Comparison of ENCODE assay signal across 11 cellular contexts in genomic region chr13:82758056-82758455, GRCh38.
DNase-seq lines count a peak whose midpoint lies in the region; ATAC-seq and TF ChIP-seq lines count a peak whose summit lies in the region.
"Had no signal": no experiment of that assay in that cellular context is flagged by ENCODE, and none has a peak within 500 bp of the region (broad histone marks: within the 10 kb centered on the region; RNA-seq: fewer than 3 reads in every experiment).

No MANE protein-coding gene starts in this region.

- no peak overlapping the region for H2BK20ac ChIP-seq in H9 (ENCODE audit: low read depth, low read length, poor library complexity, severe bottlenecking)

- peaks cover 0 to 9% of the 10 kb centered on the region in 2 experiments; a peak in 3 of 4 replicates for H3K4me1 Mint-ChIP-seq in H9
- H3K4me1 Mint-ChIP-seq in activated naive CD8-positive, alpha-beta T cell treated with anti-CD3 and anti-CD28 coated beads, Interleukin-2, amount 50 U/mL, for 24 hours, result no peaks in the 10 kb centered on the region

- H4K8ac ChIP-seq in H9 (replicated peaks; ENCODE audit: insufficient read length, low read depth, low read length), result no peak overlapping the region

- H3K56ac ChIP-seq in H9 (ENCODE audit: insufficient read length, low read depth, low read length), result no peak overlapping the region

- H2BK12ac ChIP-seq in H9 (ENCODE audit: insufficient read length, low read depth, low read length), result no peak overlapping the region

- WGBS in H9 (ENCODE audit: extremely low coverage, insufficient read length, low lambda C conversion rate), result no CpG with 5 or more reads among the region's 1 CpG

- no peak overlapping the region for H3K14ac ChIP-seq in H9 (ENCODE audit: insufficient read depth, low read length)

- peaks cover 0 to 2% of the 10 kb centered on the region in 2 experiments; a peak in 1 of 5 replicates for H3K9me3 Mint-ChIP-seq in H9
- peaks cover 11% of the 10 kb centered on the region for H3K9me3 Mint-ChIP-seq in activated naive CD8-positive, alpha-beta T cell treated with anti-CD3 and anti-CD28 coated beads, Interleukin-2, amount 50 U/mL, for 24 hours

- H3K18ac ChIP-seq in H9 (ENCODE audit: insufficient read length, low read depth, low read length), result no peak overlapping the region

- no peak overlapping the region for H4K5ac ChIP-seq in H9 (ENCODE audit: insufficient read length, low read depth, low read length)

- no peak overlapping the region for H4K91ac ChIP-seq in H9 (ENCODE audit: insufficient read length, low read depth, low read length)

- peak; percentile 75 for TF ChIP-seq CTCF in H9 (conservative IDR thresholded peaks at IDR 0.05)

- H3K27ac Mint-ChIP-seq in H9, result no peak overlapping the region; a peak in 2 of 7 replicates
- no peak overlapping the region for H3K27ac Mint-ChIP-seq in activated naive CD8-positive, alpha-beta T cell treated with anti-CD3 and anti-CD28 coated beads, Interleukin-2, amount 50 U/mL, for 24 hours

- no peak overlapping the region for H3K4me3 Mint-ChIP-seq in H9
- H3K4me3 Mint-ChIP-seq in activated naive CD8-positive, alpha-beta T cell treated with anti-CD3 and anti-CD28 coated beads, Interleukin-2, amount 50 U/mL, for 24 hours, result no peak overlapping the region
- H3K4me3 Mint-ChIP-seq: activated T-cell treated with anti-CD3 and anti-CD28 coated beads, Interleukin-2, amount 50 U/mL, for 4 hours had no signal

- H3K27me3 ChIP-seq in H9 (ENCODE audit: insufficient read depth, low read length), result no peaks in the 10 kb centered on the region

- H3T11ph ChIP-seq in H9 (ENCODE audit: low read length), result no peak overlapping the region

- no peaks in the 10 kb centered on the region for H4K20me1 ChIP-seq in H9 (ENCODE audit: control insufficient read depth, insufficient read depth, insufficient read length)

- no peak overlapping the region for H3K4me2 ChIP-seq in H9 (ENCODE audit: insufficient read depth, insufficient read length, low read length)

- no peaks in the 10 kb centered on the region for H3K79me2 ChIP-seq in H9 (ENCODE audit: insufficient read depth, low read length)

- H3K36me3 Mint-ChIP-seq in H9 (ENCODE audit: insufficient read depth in 1 of 3, low read depth in 3 of 3), result no peaks in the 10 kb centered on the region; a peak in 2 of 7 replicates
- no peaks in the 10 kb centered on the region for H3K36me3 Mint-ChIP-seq in activated naive CD8-positive, alpha-beta T cell treated with anti-CD3 and anti-CD28 coated beads, Interleukin-2, amount 50 U/mL, for 24 hours (ENCODE audit: low read depth)

- no peaks in the 10 kb centered on the region for H3K4me1 ChIP-seq in H9 (ENCODE audit: insufficient read depth, low read length)

- H2AK5ac ChIP-seq in H9 (ENCODE audit: insufficient read length, low read length), result no peak overlapping the region

- H3K79me1 ChIP-seq in H9 (ENCODE audit: insufficient read depth, low read depth, low read length, poor library complexity, severe bottlenecking), result no peaks in the 10 kb centered on the region

- no peaks in the 10 kb centered on the region for H3K23me2 ChIP-seq in H9 (ENCODE audit: insufficient read length, low read depth, low read length, poor library complexity, severe bottlenecking)

- no peak overlapping the region for H3K27ac ChIP-seq in H9 (ENCODE audit: insufficient read length, low read depth, low read length)

- ATAC-seq in GM21619 (IDR thresholded peaks at IDR 0.05; ENCODE audit: unreplicated experiment), result no peak
- ATAC-seq in activated naive CD8-positive, alpha-beta T cell treated with anti-CD3 and anti-CD28 coated beads, Interleukin-2, amount 50 U/mL, for 24 hours, result no peak
- ATAC-seq: activated T-cell treated with anti-CD3 and anti-CD28 coated beads, Interleukin-2, amount 50 U/mL, for 4 hours had no signal

- H2BK15ac ChIP-seq in H9 (ENCODE audit: low read depth, low read length), result no peak overlapping the region

- H2AFZ ChIP-seq in H9 (ENCODE audit: low read length), result no peak overlapping the region

- H3K27me3 Mint-ChIP-seq in H9 (ENCODE audit: low read depth), result no peaks in the 10 kb centered on the region
- no peaks in the 10 kb centered on the region for H3K27me3 Mint-ChIP-seq in activated naive CD8-positive, alpha-beta T cell treated with anti-CD3 and anti-CD28 coated beads, Interleukin-2, amount 50 U/mL, for 24 hours

- no peak overlapping the region for H2BK120ac ChIP-seq in H9 (ENCODE audit: low read depth, low read length, poor library complexity, severe bottlenecking)

- no peak overlapping the region for H3K4ac ChIP-seq in H9 (ENCODE audit: low read depth, low read length)

- H3K9ac ChIP-seq in H9 (ENCODE audit: extremely low read depth, insufficient read length, low read length), result no peak overlapping the region

- DNase-seq in AG08396 (ENCODE audit: low spot score) (peak; percentile 12), H9 (peak; percentile 81), RPMI7951 (ENCODE audit: low read depth) (peak; percentile 33), globus pallidus (ENCODE audit: low spot score) (peak; percentile 12), amniotic stem cell (lab: John Stamatoyannopoulos, UW) (no peak)
- DNase-seq in activated CD4-positive, alpha-beta T cell treated with anti-CD3 and anti-CD28 coated beads for 1 hour, result no peak
- no peak for DNase-seq in activated naive CD8-positive, alpha-beta T cell treated with anti-CD3 and anti-CD28 coated beads, Interleukin-2, amount 50 U/mL, for 24 hours
- DNase-seq: activated T-cell treated with anti-CD3 and anti-CD28 coated beads, Interleukin-2, amount 50 U/mL, for 4 hours; effector memory CD4-positive, alpha-beta T cell; Right ventricle myocardium superior had no signal

- no peaks in the 10 kb centered on the region for H3K9me3 ChIP-seq in H9 (ENCODE audit: control insufficient read depth, low read depth, low read length)

- no peak overlapping the region for H2BK5ac ChIP-seq in H9 (ENCODE audit: insufficient read length, low read length)

- no peak overlapping the region for H3K23ac ChIP-seq in H9 (ENCODE audit: insufficient read length, low read depth, low read length)

Comparison
In these comparisons a context has a peak if more than half of its experiments do, and no peak if none do; other contexts are left out.
1. DNase-seq: peak in AG08396 (single experiment), H9 (single experiment), RPMI7951 (single experiment) and globus pallidus (single experiment); none in amniotic stem cell (single experiment), activated CD4-positive, alpha-beta T cell treated with anti-CD3 and anti-CD28 coated beads for 1 hour (single experiment) and activated naive CD8-positive, alpha-beta T cell treated with anti-CD3 and anti-CD28 coated beads, Interleukin-2, amount 50 U/mL, for 24 hours (single experiment).